1 cellular context compared by ENCODE assay signal in the genomic region with DNA sequence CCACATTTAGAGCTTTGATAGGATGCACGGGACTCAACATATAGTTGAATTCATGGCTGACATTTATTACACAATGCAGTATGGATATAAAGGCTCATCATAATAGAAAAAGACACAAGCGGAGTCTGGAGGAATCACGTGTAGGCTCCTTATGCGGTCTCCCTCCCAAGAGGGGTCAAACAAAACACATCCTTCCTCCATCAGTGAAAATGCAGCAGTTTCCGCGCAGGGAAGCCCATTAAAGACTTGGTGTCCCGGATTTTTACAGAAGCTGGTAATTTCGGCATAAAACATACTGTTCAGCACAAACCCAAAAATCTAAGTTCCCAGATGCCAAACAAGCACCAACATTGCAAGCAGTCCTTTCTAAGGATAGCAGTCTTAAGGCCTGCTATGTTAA.
A peak's percentile ranks its signal among the peaks of the same experiment; 100 is the strongest.
TF ChIP-seq lines count a peak whose summit lies in the region.

No MANE protein-coding gene starts in this region.

TF ChIP-seq in H1, 55 proteins besides CTCF, POLR2A, EP300 and RAD21:
- no peak for TF ChIP-seq SIN3A (conservative IDR thresholded peaks at IDR 0.05 in 1 of 2, IDR thresholded peaks at IDR 0.05 in 1 of 2; ENCODE audit: low read depth in 1 of 2, low read length in 2 of 2)
- TF ChIP-seq, protein P1, sequence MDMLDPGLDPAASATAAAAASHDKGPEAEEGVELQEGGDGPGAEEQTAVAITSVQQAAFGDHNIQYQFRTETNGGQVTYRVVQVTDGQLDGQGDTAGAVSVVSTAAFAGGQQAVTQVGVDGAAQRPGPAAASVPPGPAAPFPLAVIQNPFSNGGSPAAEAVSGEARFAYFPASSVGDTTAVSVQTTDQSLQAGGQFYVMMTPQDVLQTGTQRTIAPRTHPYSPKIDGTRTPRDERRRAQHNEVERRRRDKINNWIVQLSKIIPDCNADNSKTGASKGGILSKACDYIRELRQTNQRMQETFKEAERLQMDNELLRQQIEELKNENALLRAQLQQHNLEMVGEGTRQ (IDR thresholded peaks at IDR 0.05; ENCODE audit: low read length) = peak; percentile 39; the same call in 1 of the 2 replicates
